ENCODE assay signal across 8 cellular contexts in genomic region chr4:119165767-119166166, GRCh38. TPM values are rescaled to one million over a fixed set of nuclear protein-coding genes. Genes with fewer than 3 reads are reported as not detected.
"Had no signal": no experiment of that assay in that cellular context is flagged by ENCODE, and none has a peak within 500 bp of the region (broad histone marks: within the 10 kb centered on the region; RNA-seq: fewer than 3 reads in every experiment).

No MANE protein-coding gene starts in this region.

- DNase-seq: H9, HCEC 1CT, IMR-90, KG1 had no signal

- H3K4me3 ChIP-seq: GM23338, K562 had no signal

RNA-seq across cellular contexts. Expression of gene MYOZ2, which starts 30.1 kb away (rescaled TPM):
- total RNA-seq: GM23338, H1, H9, HT-29, K562 had no signal
- polyA plus RNA-seq: GM23338, H1, K562 had no signal
